Comparison of ENCODE assay signal across 14 cellular contexts in the genomic region with DNA sequence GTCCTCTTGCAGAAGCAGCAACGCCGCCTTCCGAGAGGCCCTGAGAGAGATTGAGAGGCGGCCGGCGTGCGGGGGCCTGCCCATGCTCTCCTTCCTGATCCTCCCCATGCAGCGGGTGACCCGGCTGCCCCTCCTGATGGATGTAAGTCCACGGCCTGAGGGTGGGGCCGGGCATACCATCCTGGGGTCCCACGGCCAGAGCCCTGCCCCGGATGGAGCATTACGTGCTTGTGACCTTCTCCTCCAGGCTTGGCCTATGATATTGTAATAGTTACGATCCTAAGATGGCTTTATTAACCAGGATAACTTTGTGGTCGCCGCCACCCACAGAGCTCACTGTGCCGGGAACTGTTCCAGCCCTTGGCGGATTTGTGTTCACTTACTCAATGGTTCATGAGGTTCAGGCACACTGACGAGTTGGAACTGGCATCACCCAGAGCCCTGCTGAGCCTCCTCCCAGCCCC. TPM values are rescaled to one million over a fixed set of nuclear protein-coding genes. Genes with fewer than 3 reads are reported as not detected.
DNase-seq lines count a peak whose midpoint lies in the region; ATAC-seq, FAIRE-seq and TF ChIP-seq lines count a peak whose summit lies in the region.
"Had no signal": no experiment of that assay in that cellular context is flagged by ENCODE, and none has a peak within 500 bp of the region (broad histone marks: within the 10 kb centered on the region; RNA-seq: fewer than 3 reads in every experiment).

No MANE protein-coding gene starts in this region.

- no peak overlapping the region for H3K9ac ChIP-seq in mammary epithelial cell (ENCODE audit: insufficient read depth, low read length)
- no peak overlapping the region for H3K9ac ChIP-seq in endodermal cell (ENCODE audit: extremely low read depth, low read length, poor library complexity, severe bottlenecking)

- H3K4me3 ChIP-seq in AG04450 (ENCODE audit: low read depth, low read length) (no peak overlapping the region), mammary epithelial cell (replicated peaks in 1 of 3; ENCODE audit: insufficient read depth in 1 of 3, low read depth in 2 of 3, low read length in 3 of 3) (no peak overlapping the region), endodermal cell (ENCODE audit: low read length) (no peak overlapping the region)
- H3K4me3 ChIP-seq: HAP-1 had no signal

- H3K4me3 Mint-ChIP-seq in endodermal cell: no peak overlapping the region
- H3K4me3 Mint-ChIP-seq: activated CD8-positive, alpha-beta T cell treated with anti-CD3 and anti-CD28 coated beads for 36 hours; activated naive CD8-positive, alpha-beta T cell; B cell; immature natural killer cell; naive thymus-derived CD4-positive, alpha-beta T cell had no signal

- WGBS in mammary epithelial cell (ENCODE audit: low coverage, missing lambda C conversion rate): 3% methylated on average over 9 of the region's 20 CpGs
- WGBS in endodermal cell (ENCODE audit: insufficient coverage in 1 of 2, insufficient read length in 1 of 2), 2 experiments: 89 to 94% methylated on average over 15 to 20 of the region's 20 CpGs

- peak overlapping the region; percentile 23 for H2AFZ ChIP-seq in mammary epithelial cell (ENCODE audit: low read depth, low read length)

- no peak for TF ChIP-seq CTCF in AG04450 (IDR thresholded peaks at IDR 0.05; ENCODE audit: low read depth, low read length)
- TF ChIP-seq CTCF in mammary epithelial cell (conservative IDR thresholded peaks at IDR 0.05 in 1 of 2, IDR thresholded peaks at IDR 0.05 in 1 of 2; ENCODE audit: extremely low read depth in 1 of 2, insufficient read depth in 1 of 2, low read depth in 1 of 2, low read length in 2 of 2): no peak
- no peak for TF ChIP-seq CTCF in endodermal cell (conservative IDR thresholded peaks at IDR 0.05)

- H3K36me3 ChIP-seq in mammary epithelial cell (ENCODE audit: insufficient read depth, low read length): no peaks in the 10 kb centered on the region
- H3K36me3 ChIP-seq in endodermal cell (ENCODE audit: control insufficient read depth, insufficient read depth, low read length): peaks cover 20% of the 10 kb centered on the region
- H3K36me3 ChIP-seq: HAP-1 had no signal

- H3K27ac Mint-ChIP-seq in endodermal cell: no peak overlapping the region
- H3K27ac Mint-ChIP-seq: activated CD8-positive, alpha-beta T cell treated with anti-CD3 and anti-CD28 coated beads for 36 hours; activated naive CD8-positive, alpha-beta T cell; immature natural killer cell had no signal

- H3K27me3 ChIP-seq in AG04450 (ENCODE audit: control insufficient read depth, insufficient read depth, low read length) (peaks cover 3% of the 10 kb centered on the region), mammary epithelial cell (ENCODE audit: insufficient read depth, low read length) (no peaks in the 10 kb centered on the region), endodermal cell (ENCODE audit: control insufficient read depth, insufficient read depth, low read length, poor library complexity, severe bottlenecking) (no peaks in the 10 kb centered on the region)

- dilution Hi-C loops in mammary epithelial cell (cut with HindIII; ENCODE audit: low sequenced_read_pairs): loop anchor here (5.0 to 10.0 kb wide), 2 partner anchors 64 to 171 kb away; no protein-coding TSS in a partner anchor

- H3K4me2 ChIP-seq in mammary epithelial cell (ENCODE audit: insufficient read depth, low read depth, low read length): peak overlapping the region; percentile 51

- H3K9me3 Mint-ChIP-seq in endodermal cell: no peaks in the 10 kb centered on the region
- H3K9me3 Mint-ChIP-seq: activated CD8-positive, alpha-beta T cell treated with anti-CD3 and anti-CD28 coated beads for 36 hours; immature natural killer cell had no signal

- no TSS peak for BruUV-seq in mammary epithelial cell (replicated peaks; lab: Mats Ljungman, UMichigan)

- intact Hi-C loops in mammary epithelial cell (cut with micrococcal nuclease): no loop called here

- no peak overlapping the region for H3K27ac ChIP-seq in AG04450 (ENCODE audit: low read depth, low read length)
- no peak overlapping the region for H3K27ac ChIP-seq in mammary epithelial cell (ENCODE audit: insufficient read depth, low read depth, low read length)
- no peak overlapping the region for H3K27ac ChIP-seq in endodermal cell (ENCODE audit: low read depth, low read length)

- H3K9me3 ChIP-seq in AG04450 (ENCODE audit: control insufficient read depth, insufficient read depth, low read length): no peaks in the 10 kb centered on the region; the same call in 1 of the 2 replicates
- H3K9me3 ChIP-seq in mammary epithelial cell (replicated peaks; ENCODE audit: insufficient read depth, low read length): no peaks in the 10 kb centered on the region
- no peaks in the 10 kb centered on the region for H3K9me3 ChIP-seq in endodermal cell (ENCODE audit: control insufficient read depth, low read length)
- H3K9me3 ChIP-seq: HAP-1 had no signal

- DNase-seq in AG04450 (ENCODE audit: low read depth, low spot score) (peak; percentile 41), HTR-8/SVneo (ENCODE audit: insufficient read length, low spot score) (peak; percentile 42), mammary epithelial cell (peak; percentile 89), myocyte (ENCODE audit: low read depth) (peak; percentile 71), endodermal cell (no peak)
- DNase-seq: activated CD8-positive, alpha-beta T cell treated with anti-CD3 and anti-CD28 coated beads for 36 hours; immature natural killer cell; naive thymus-derived CD4-positive, alpha-beta T cell had no signal

- ATAC-seq in HG03135 (IDR thresholded peaks at IDR 0.05; ENCODE audit: unreplicated experiment): no peak
- no peak for ATAC-seq in HG03196 (IDR thresholded peaks at IDR 0.05; ENCODE audit: unreplicated experiment)
- ATAC-seq in HG03354 (IDR thresholded peaks at IDR 0.05; ENCODE audit: poor library complexity, severe bottlenecking, unreplicated experiment): no peak
- ATAC-seq: activated CD8-positive, alpha-beta T cell treated with anti-CD3 and anti-CD28 coated beads for 36 hours; naive thymus-derived CD4-positive, alpha-beta T cell had no signal

- H3K79me2 ChIP-seq in mammary epithelial cell (ENCODE audit: insufficient read depth, low read length): no peaks in the 10 kb centered on the region

- peaks cover 7% of the 10 kb centered on the region for H3K4me1 Mint-ChIP-seq in endodermal cell
- H3K4me1 Mint-ChIP-seq: immature natural killer cell; naive thymus-derived CD4-positive, alpha-beta T cell had no signal

- FAIRE-seq in HTR-8/SVneo (lab: Jason Lieb, UNC): no peak

- POLR2A ChIA-PET in AG04450 (lab: Yijun Ruan, JAX): no interaction called here

- no peaks in the 10 kb centered on the region for H3K27me3 Mint-ChIP-seq in endodermal cell (ENCODE audit: insufficient read depth)
- H3K27me3 Mint-ChIP-seq: activated CD8-positive, alpha-beta T cell treated with anti-CD3 and anti-CD28 coated beads for 36 hours; activated naive CD8-positive, alpha-beta T cell; B cell had no signal

- H3K4me1 ChIP-seq in mammary epithelial cell (ENCODE audit: insufficient read depth, low read length) (peaks cover 41% of the 10 kb centered on the region), endodermal cell (ENCODE audit: control insufficient read depth, insufficient read depth, low read length) (peaks cover 8% of the 10 kb centered on the region)

- in situ Hi-C loops in mammary epithelial cell (cut with MboI; ENCODE audit: low sequenced_read_pairs in 2 of 2): no loop called here

- CTCF ChIA-PET in AG04450 (lab: Charles Lee) (interaction anchor here (0.6 to 0.7 kb wide), 2 partner anchors 12 to 20 kb away, joined by 4 to 9 read pairs; no protein-coding TSS in a partner anchor), mammary epithelial cell (lab: Charles Lee; ENCODE audit: low non-redundant PET) (no interaction called here)

- no peaks in the 10 kb centered on the region for H4K20me1 ChIP-seq in mammary epithelial cell (ENCODE audit: insufficient read depth, low read length)

- peaks cover 26% of the 10 kb centered on the region for H3K36me3 Mint-ChIP-seq in endodermal cell (ENCODE audit: low read depth)
- H3K36me3 Mint-ChIP-seq: activated naive CD8-positive, alpha-beta T cell; immature natural killer cell; naive thymus-derived CD4-positive, alpha-beta T cell had no signal

RNA-seq across cellular contexts. Expression of gene ARHGEF16, which starts 18.9 kb away (rescaled TPM):
- polyA plus RNA-seq in AG04450 (2011; rRNA removed): not detected in 2 replicates
- not detected in 2 replicates for polyA minus RNA-seq in AG04450 (2011; rRNA and poly(A)+ RNA removed)
- 1 to 10 TPM; 5.9 to 6.7 TPM for total RNA-seq in mammary epithelial cell
- 7.6 TPM for polyA plus RNA-seq in mammary epithelial cell
- polyA minus RNA-seq in mammary epithelial cell: 3.5 TPM
- not detected in 2 replicates for total RNA-seq in myocyte
- polyA plus RNA-seq in myocyte (2012): 0.18 TPM
- total RNA-seq in endodermal cell: 10 to 100 TPM; 47.7 to 64.7 TPM
- 8.9 TPM for polyA plus RNA-seq in endodermal cell (2013, experiment 1 of 2)
- polyA plus RNA-seq in endodermal cell (2013, experiment 2 of 2): 8.4 TPM
- total RNA-seq: activated CD8-positive, alpha-beta T cell treated with anti-CD3 and anti-CD28 coated beads for 36 hours had no signal
- polyA plus RNA-seq: immature natural killer cell; naive thymus-derived CD4-positive, alpha-beta T cell had no signal

Comparison
In these comparisons a context has a peak if more than half of its experiments do, and no peak if none do; other contexts are left out.
1. RNA of gene ARHGEF16, which starts 18.9 kb away (total RNA-seq): 47.7 to 64.7 TPM in endodermal cell; 5.9 to 6.7 TPM in mammary epithelial cell and not detected in myocyte; every median in the first group is over 4 times any median in the second.